Comparison of ENCODE assay signal across 8 cellular contexts in genomic region chr14:62117718-62118164, GRCh38.
DNase-seq lines count a peak whose midpoint lies in the region; ATAC-seq, FAIRE-seq and TF ChIP-seq lines count a peak whose summit lies in the region.

No MANE protein-coding gene starts in this region.

- H3K36me3 ChIP-seq in ACC112 (ENCODE audit: insufficient read depth, low read length) (no peaks in the 10 kb centered on the region), astrocyte (ENCODE audit: insufficient read depth, low read length) (no peaks in the 10 kb centered on the region)

- TF ChIP-seq POLR2A in GM12892 (IDR thresholded peaks at IDR 0.05; ENCODE audit: low read depth, low read length) = no peak

- peaks cover 55% of the 10 kb centered on the region for H3K27me3 Mint-ChIP-seq in astrocyte (ENCODE audit: low read depth, unreplicated experiment)
- peaks cover 88% of the 10 kb centered on the region for H3K27me3 Mint-ChIP-seq in mesothelial cell of epicardium (ENCODE audit: low read depth)

- FAIRE-seq in GM12892 (lab: Jason Lieb, UNC) = peak; percentile 66
- no peak for FAIRE-seq in astrocyte (lab: Jason Lieb, UNC)

- H3K4me2 ChIP-seq in astrocyte (ENCODE audit: low read length) = peak overlapping the region; percentile 95

- no peaks in the 10 kb centered on the region for H3K9me3 ChIP-seq in astrocyte (ENCODE audit: insufficient read depth, low read depth, low read length)

- TF ChIP-seq CTCF in astrocyte (IDR thresholded peaks at IDR 0.05; ENCODE audit: insufficient read depth, low read depth, low read length) (no peak), mesothelial cell of epicardium (IDR thresholded peaks at IDR 0.05; ENCODE audit: unreplicated experiment) (no peak)

- H2AFZ ChIP-seq in ACC112 (ENCODE audit: low read length, unreplicated experiment) = no peak overlapping the region
- peak overlapping the region; percentile 84 for H2AFZ ChIP-seq in astrocyte (ENCODE audit: low read depth, low read length)

- H3K9me3 Mint-ChIP-seq in astrocyte (ENCODE audit: unreplicated experiment) (no peaks in the 10 kb centered on the region), mesothelial cell of epicardium (no peaks in the 10 kb centered on the region)

- no peak for ATAC-seq in HG03439 (IDR thresholded peaks at IDR 0.05; ENCODE audit: unreplicated experiment)

- H3K9ac ChIP-seq in astrocyte (ENCODE audit: low read length) = peak overlapping the region; percentile 23

- H3K4me3 Mint-ChIP-seq in astrocyte (ENCODE audit: unreplicated experiment) (peak overlapping the region; percentile 79), mesothelial cell of epicardium (peak overlapping the region; percentile 65)

- no peaks in the 10 kb centered on the region for H3K4me1 Mint-ChIP-seq in astrocyte (ENCODE audit: low read depth, unreplicated experiment)
- H3K4me1 Mint-ChIP-seq in mesothelial cell of epicardium = peaks cover 18% of the 10 kb centered on the region

- H3K79me2 ChIP-seq in ACC112 (ENCODE audit: control insufficient read depth, insufficient read depth, low read length, unreplicated experiment) (no peaks in the 10 kb centered on the region), astrocyte (ENCODE audit: insufficient read depth, low read length) (no peaks in the 10 kb centered on the region)

- H4K20me1 ChIP-seq in astrocyte (ENCODE audit: insufficient read depth, low read length) = no peaks in the 10 kb centered on the region

- H3K4me1 ChIP-seq in ACC112 (ENCODE audit: control insufficient read depth, insufficient read depth, low read length, unreplicated experiment) (no peaks in the 10 kb centered on the region), astrocyte (ENCODE audit: insufficient read depth, low read length) (peaks cover 6% of the 10 kb centered on the region)

- DNase-seq in GM12892 (ENCODE audit: insufficient read length) (no peak), astrocyte (ENCODE audit: low read depth) (no peak), mesothelial cell of epicardium (ENCODE audit: low spot score in 2 of 2, unreplicated experiment in 2 of 2) (no peak), NCI-H2171 (lab: John Stamatoyannopoulos, UW) (no peak), NCI-H2029 treated with DMSO at 0.1 percent for 48 hours (lab: John Stamatoyannopoulos, UW) (no peak), iPS-NIHi11 (ENCODE audit: low spot score) (no peak)

- H3K4me3 ChIP-seq in ACC112 (ENCODE audit: low read depth, low read length) = peak overlapping the region; percentile 71
- peak overlapping the region; percentile 58 for H3K4me3 ChIP-seq in astrocyte (ENCODE audit: insufficient read depth, low read depth, low read length)

- H3K27ac ChIP-seq in ACC112 (ENCODE audit: low read depth, low read length) = no peak overlapping the region
- H3K27ac ChIP-seq in astrocyte (ENCODE audit: low read depth, low read length) = no peak overlapping the region

- H3K36me3 Mint-ChIP-seq in astrocyte (ENCODE audit: low read depth, unreplicated experiment) (no peaks in the 10 kb centered on the region), mesothelial cell of epicardium (no peaks in the 10 kb centered on the region)

- H3K27ac Mint-ChIP-seq in astrocyte (ENCODE audit: unreplicated experiment) (no peak overlapping the region), mesothelial cell of epicardium (no peak overlapping the region)

- H3K27me3 ChIP-seq in ACC112 (ENCODE audit: insufficient read depth, low read length) (peaks cover 60% of the 10 kb centered on the region), astrocyte (ENCODE audit: insufficient read depth, low read length) (peaks cover 57% of the 10 kb centered on the region)
